ENCODE assay signal across 1 cellular context in the genomic region with DNA sequence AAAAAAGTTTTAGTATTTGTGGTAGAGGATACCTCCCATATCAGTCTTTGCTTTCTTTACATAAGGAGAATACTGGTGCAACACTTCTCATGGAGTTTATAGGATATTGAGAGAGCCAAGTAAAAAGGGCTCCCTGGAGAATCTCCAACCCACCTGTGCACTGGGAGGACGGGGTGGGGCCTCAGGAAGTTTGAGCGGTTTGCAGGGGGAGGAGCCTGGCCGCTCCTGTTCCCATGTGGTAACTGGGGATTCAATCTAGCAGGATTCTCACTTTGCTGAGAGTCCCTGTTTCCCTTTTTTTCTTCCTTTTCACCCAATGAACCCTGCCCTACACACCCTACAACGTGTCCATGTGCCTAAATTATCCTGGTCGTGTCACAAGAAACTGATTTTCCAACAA.
TF ChIP-seq lines count a peak whose summit lies in the region.

No MANE protein-coding gene starts in this region.

TF ChIP-seq in H1, 55 proteins besides CTCF, POLR2A, EP300 and RAD21:
- TF ChIP-seq, protein P1, sequence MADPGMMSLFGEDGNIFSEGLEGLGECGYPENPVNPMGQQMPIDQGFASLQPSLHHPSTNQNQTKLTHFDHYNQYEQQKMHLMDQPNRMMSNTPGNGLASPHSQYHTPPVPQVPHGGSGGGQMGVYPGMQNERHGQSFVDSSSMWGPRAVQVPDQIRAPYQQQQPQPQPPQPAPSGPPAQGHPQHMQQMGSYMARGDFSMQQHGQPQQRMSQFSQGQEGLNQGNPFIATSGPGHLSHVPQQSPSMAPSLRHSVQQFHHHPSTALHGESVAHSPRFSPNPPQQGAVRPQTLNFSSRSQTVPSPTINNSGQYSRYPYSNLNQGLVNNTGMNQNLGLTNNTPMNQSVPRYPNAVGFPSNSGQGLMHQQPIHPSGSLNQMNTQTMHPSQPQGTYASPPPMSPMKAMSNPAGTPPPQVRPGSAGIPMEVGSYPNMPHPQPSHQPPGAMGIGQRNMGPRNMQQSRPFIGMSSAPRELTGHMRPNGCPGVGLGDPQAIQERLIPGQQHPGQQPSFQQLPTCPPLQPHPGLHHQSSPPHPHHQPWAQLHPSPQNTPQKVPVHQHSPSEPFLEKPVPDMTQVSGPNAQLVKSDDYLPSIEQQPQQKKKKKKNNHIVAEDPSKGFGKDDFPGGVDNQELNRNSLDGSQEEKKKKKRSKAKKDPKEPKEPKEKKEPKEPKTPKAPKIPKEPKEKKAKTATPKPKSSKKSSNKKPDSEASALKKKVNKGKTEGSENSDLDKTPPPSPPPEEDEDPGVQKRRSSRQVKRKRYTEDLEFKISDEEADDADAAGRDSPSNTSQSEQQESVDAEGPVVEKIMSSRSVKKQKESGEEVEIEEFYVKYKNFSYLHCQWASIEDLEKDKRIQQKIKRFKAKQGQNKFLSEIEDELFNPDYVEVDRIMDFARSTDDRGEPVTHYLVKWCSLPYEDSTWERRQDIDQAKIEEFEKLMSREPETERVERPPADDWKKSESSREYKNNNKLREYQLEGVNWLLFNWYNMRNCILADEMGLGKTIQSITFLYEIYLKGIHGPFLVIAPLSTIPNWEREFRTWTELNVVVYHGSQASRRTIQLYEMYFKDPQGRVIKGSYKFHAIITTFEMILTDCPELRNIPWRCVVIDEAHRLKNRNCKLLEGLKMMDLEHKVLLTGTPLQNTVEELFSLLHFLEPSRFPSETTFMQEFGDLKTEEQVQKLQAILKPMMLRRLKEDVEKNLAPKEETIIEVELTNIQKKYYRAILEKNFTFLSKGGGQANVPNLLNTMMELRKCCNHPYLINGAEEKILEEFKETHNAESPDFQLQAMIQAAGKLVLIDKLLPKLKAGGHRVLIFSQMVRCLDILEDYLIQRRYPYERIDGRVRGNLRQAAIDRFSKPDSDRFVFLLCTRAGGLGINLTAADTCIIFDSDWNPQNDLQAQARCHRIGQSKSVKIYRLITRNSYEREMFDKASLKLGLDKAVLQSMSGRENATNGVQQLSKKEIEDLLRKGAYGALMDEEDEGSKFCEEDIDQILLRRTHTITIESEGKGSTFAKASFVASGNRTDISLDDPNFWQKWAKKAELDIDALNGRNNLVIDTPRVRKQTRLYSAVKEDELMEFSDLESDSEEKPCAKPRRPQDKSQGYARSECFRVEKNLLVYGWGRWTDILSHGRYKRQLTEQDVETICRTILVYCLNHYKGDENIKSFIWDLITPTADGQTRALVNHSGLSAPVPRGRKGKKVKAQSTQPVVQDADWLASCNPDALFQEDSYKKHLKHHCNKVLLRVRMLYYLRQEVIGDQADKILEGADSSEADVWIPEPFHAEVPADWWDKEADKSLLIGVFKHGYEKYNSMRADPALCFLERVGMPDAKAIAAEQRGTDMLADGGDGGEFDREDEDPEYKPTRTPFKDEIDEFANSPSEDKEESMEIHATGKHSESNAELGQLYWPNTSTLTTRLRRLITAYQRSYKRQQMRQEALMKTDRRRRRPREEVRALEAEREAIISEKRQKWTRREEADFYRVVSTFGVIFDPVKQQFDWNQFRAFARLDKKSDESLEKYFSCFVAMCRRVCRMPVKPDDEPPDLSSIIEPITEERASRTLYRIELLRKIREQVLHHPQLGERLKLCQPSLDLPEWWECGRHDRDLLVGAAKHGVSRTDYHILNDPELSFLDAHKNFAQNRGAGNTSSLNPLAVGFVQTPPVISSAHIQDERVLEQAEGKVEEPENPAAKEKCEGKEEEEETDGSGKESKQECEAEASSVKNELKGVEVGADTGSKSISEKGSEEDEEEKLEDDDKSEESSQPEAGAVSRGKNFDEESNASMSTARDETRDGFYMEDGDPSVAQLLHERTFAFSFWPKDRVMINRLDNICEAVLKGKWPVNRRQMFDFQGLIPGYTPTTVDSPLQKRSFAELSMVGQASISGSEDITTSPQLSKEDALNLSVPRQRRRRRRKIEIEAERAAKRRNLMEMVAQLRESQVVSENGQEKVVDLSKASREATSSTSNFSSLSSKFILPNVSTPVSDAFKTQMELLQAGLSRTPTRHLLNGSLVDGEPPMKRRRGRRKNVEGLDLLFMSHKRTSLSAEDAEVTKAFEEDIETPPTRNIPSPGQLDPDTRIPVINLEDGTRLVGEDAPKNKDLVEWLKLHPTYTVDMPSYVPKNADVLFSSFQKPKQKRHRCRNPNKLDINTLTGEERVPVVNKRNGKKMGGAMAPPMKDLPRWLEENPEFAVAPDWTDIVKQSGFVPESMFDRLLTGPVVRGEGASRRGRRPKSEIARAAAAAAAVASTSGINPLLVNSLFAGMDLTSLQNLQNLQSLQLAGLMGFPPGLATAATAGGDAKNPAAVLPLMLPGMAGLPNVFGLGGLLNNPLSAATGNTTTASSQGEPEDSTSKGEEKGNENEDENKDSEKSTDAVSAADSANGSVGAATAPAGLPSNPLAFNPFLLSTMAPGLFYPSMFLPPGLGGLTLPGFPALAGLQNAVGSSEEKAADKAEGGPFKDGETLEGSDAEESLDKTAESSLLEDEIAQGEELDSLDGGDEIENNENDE (IDR thresholded peaks at IDR 0.05; ENCODE audit: insufficient replicate concordance, low read length): no peak
- no peak for TF ChIP-seq SIRT6 (IDR thresholded peaks at IDR 0.05; ENCODE audit: low read length)
- TF ChIP-seq TCF12 (IDR thresholded peaks at IDR 0.05; ENCODE audit: low read depth, low read length): no peak
- TF ChIP-seq YY1 (IDR thresholded peaks at IDR 0.05; ENCODE audit: low read depth, low read length): no peak
- no peak for TF ChIP-seq SIN3A (conservative IDR thresholded peaks at IDR 0.05 in 1 of 2, IDR thresholded peaks at IDR 0.05 in 1 of 2; ENCODE audit: low read depth in 1 of 2, low read length in 2 of 2)
- TF ChIP-seq BCL11A (IDR thresholded peaks at IDR 0.05; ENCODE audit: low read depth in 2 of 2, low read length in 2 of 2): no peak
- TF ChIP-seq, protein P2, sequence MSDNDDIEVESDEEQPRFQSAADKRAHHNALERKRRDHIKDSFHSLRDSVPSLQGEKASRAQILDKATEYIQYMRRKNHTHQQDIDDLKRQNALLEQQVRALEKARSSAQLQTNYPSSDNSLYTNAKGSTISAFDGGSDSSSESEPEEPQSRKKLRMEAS (IDR thresholded peaks at IDR 0.05): no peak
- TF ChIP-seq RFX5 (IDR thresholded peaks at IDR 0.05; ENCODE audit: borderline replicate concordance, low read depth, low read length): no peak
- no peak for TF ChIP-seq KDM4A (IDR thresholded peaks at IDR 0.05; ENCODE audit: low read depth, low read length, severe bottlenecking)
- no peak for TF ChIP-seq CHD1 (IDR thresholded peaks at IDR 0.05; ENCODE audit: low read depth, low read length)
- no peak for TF ChIP-seq SAP30 (IDR thresholded peaks at IDR 0.05; ENCODE audit: insufficient read depth, insufficient replicate concordance, low read length)
- TF ChIP-seq BRCA1 (IDR thresholded peaks at IDR 0.05; ENCODE audit: low read depth, low read length): no peak
- TF ChIP-seq RBBP5 (IDR thresholded peaks at IDR 0.05; ENCODE audit: borderline replicate concordance, low read depth, low read length): no peak
- TF ChIP-seq EGR1 (IDR thresholded peaks at IDR 0.05; ENCODE audit: borderline replicate concordance, low read depth, low read length): no peak
